ENCODE assay signal across 1 cellular context in genomic region chr1:58011978-58012377, GRCh38.
TF ChIP-seq lines count a peak whose summit lies in the region.

No MANE protein-coding gene starts in this region.

TF ChIP-seq in H1, 55 proteins besides CTCF, POLR2A, EP300 and RAD21 (continued from another document):
- TF ChIP-seq TEAD4 (IDR thresholded peaks at IDR 0.05; ENCODE audit: low read depth, low read length), result no peak
- no peak for TF ChIP-seq TAF7 (optimal IDR thresholded peaks at IDR 0.05; ENCODE audit: borderline replicate concordance, low read depth, low read length)
